Comparison of ENCODE assay signal across 1 cellular context in the genomic region with DNA sequence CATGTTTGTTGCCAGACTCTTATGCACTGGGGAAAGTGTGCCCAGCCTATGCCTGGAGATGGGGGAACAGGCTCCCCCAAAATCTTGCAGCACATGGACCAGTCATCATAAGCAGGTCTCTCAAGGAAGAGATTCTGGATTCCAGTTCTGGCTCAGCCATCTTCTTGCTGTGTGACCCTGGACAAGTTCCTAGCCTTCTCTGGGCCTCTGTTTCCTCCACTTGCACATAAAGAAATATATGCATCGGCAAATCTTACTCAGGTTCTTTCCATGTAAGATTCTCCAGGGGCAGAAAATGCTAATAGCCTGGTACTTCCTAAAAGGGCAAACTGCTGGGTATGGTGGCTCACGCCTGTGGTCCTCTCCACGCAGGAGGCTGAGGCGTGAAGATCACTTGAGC.
A peak's percentile ranks its signal among the peaks of the same experiment; 100 is the strongest.
TF ChIP-seq lines count a peak whose summit lies in the region.

No MANE protein-coding gene starts in this region.

TF ChIP-seq in HepG2, 621 proteins besides CTCF, POLR2A, EP300 and RAD21:
- TF ChIP-seq ZNF768 (CRISPR knock-in tag; IDR thresholded peaks at IDR 0.05) (peak; percentile 41; the same call in 1 of the 2 replicates), ZNF234 (CRISPR knock-in tag; conservative IDR thresholded peaks at IDR 0.05) (no peak)
